Comparison of ENCODE assay signal across 25 cellular contexts in the genomic region with DNA sequence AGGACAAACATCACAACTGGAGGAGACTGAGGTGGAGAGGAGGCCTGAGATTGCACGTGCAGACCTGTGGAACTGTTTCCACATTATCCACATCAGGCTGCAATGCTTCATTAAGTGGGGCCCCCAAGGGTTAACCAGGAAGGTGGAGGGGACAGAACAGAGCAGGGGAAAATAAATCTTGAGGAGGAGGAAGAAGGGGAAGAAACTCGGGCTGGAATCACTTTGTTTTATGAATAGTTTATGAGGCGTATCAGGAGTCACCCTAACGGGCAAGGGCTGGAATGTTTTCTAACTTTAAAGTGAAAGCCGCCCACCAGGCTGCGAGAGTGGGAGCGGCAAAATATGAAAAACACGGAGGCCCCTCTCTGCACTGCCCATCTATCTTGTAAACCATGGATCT.
"Had no signal": no experiment of that assay in that cellular context is flagged by ENCODE, and none has a peak within 500 bp of the region (broad histone marks: within the 10 kb centered on the region; RNA-seq: fewer than 3 reads in every experiment).

No MANE protein-coding gene starts in this region.

- ATAC-seq: foreskin keratinocyte; gastroesophageal sphincter; heart left ventricle; left colon; left ventricle myocardium superior; lower lobe of right lung; natural killer cell; right cardiac atrium; stimulated activated naive B cell treated with anti-CD40 and anti-IgM and Interleukin-4, amounts not matched to agents 10 μg/mL and 1 μg/mL and 100 μg/mL, for 72 hours; upper lobe of right lung had no signal

- H3K4me3 ChIP-seq: colonic mucosa, esophagus muscularis mucosa, gastroesophageal sphincter, heart left ventricle, hepatocyte, lower lobe of right lung, neural progenitor cell, prostate gland, skin epidermis, spleen, suprapubic skin, transverse colon, upper lobe of right lung, vagina had no signal

- H3K9me3 ChIP-seq: colonic mucosa, esophagus muscularis mucosa, gastroesophageal sphincter, heart left ventricle, lower lobe of right lung, prostate gland, suprapubic skin, transverse colon, upper lobe of right lung, vagina had no signal

- DNase-seq: colonic mucosa; effector CD8-positive, alpha-beta T cell; endodermal cell; foreskin keratinocyte; heart left ventricle; kidney; left colon; left ventricle myocardium superior; lower lobe of right lung; natural killer cell; right cardiac atrium; spleen; stimulated activated CD4-positive, alpha-beta T cell treated with anti-CD3 and anti-CD28 coated beads, Interleukin-2, amount 100 ng/mL, for 48 hours; stimulated activated naive B cell treated with anti-CD40 and anti-IgM and Interleukin-4, amounts not matched to agents 10 μg/mL and 1 μg/mL and 100 μg/mL, for 72 hours; transverse colon; upper lobe of right lung had no signal

- H3K9ac ChIP-seq: neural progenitor cell had no signal

- H3K4me2 ChIP-seq: hepatocyte, neural progenitor cell had no signal

- H2AFZ ChIP-seq: hepatocyte, neural progenitor cell had no signal

- H3K36me3 ChIP-seq: colonic mucosa, esophagus muscularis mucosa, gastroesophageal sphincter, heart left ventricle, lower lobe of right lung, neural progenitor cell, prostate gland, spleen, suprapubic skin, transverse colon, upper lobe of right lung, vagina had no signal

- H3K4me1 ChIP-seq: colonic mucosa, foreskin keratinocyte, heart left ventricle, lower lobe of right lung, neural progenitor cell, prostate gland, spleen, suprapubic skin, transverse colon, upper lobe of right lung, vagina had no signal

- FAIRE-seq: endothelial cell of umbilical vein, kidney had no signal

- H3K27ac ChIP-seq: colonic mucosa, esophagus muscularis mucosa, foreskin keratinocyte, gastroesophageal sphincter, heart left ventricle, hepatocyte, lower lobe of right lung, neural progenitor cell, prostate gland, skin epidermis, spleen, suprapubic skin, transverse colon, upper lobe of right lung, vagina had no signal

- H3K27me3 ChIP-seq: colonic mucosa, esophagus muscularis mucosa, foreskin keratinocyte, gastroesophageal sphincter, heart left ventricle, hepatocyte, neural progenitor cell, spleen, suprapubic skin, transverse colon, upper lobe of right lung, vagina had no signal
